Comparison of ENCODE assay signal across 1 cellular context in the genomic region with DNA sequence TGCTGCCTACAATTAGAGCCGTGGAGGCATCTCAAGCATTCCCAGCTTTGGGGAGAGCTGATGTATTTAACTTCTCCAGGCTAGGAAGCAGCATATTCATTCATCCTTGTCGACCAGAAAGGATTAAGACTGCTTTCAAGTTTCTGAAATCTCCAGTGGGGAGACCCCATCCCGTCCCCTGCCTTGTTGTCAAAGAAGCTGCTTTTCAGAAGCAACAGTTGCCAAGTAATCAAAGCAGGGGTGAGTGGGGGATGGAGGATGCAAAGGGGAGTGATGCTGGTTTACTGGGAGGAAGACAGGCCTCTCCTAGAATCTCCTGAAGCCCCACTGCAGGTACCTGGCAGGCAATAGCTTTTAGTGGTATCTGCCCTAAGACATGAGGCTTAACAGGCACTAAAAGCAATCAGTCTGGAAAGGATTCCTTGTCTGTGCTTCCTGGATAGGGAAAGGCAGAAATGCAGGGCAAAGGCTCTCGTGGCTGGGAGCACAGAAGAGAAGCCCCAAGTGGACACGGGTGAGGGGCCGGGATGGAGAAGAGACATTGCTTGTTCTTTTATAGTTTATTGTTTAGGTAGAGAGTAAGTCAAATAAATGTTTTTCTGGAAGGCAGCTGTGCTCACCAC.
TF ChIP-seq lines count a peak whose summit lies in the region.

No MANE protein-coding gene starts in this region.

TF ChIP-seq in K562, 482 proteins besides CTCF, POLR2A, EP300 and RAD21 (continued from another document):
- TF ChIP-seq, protein P1, sequence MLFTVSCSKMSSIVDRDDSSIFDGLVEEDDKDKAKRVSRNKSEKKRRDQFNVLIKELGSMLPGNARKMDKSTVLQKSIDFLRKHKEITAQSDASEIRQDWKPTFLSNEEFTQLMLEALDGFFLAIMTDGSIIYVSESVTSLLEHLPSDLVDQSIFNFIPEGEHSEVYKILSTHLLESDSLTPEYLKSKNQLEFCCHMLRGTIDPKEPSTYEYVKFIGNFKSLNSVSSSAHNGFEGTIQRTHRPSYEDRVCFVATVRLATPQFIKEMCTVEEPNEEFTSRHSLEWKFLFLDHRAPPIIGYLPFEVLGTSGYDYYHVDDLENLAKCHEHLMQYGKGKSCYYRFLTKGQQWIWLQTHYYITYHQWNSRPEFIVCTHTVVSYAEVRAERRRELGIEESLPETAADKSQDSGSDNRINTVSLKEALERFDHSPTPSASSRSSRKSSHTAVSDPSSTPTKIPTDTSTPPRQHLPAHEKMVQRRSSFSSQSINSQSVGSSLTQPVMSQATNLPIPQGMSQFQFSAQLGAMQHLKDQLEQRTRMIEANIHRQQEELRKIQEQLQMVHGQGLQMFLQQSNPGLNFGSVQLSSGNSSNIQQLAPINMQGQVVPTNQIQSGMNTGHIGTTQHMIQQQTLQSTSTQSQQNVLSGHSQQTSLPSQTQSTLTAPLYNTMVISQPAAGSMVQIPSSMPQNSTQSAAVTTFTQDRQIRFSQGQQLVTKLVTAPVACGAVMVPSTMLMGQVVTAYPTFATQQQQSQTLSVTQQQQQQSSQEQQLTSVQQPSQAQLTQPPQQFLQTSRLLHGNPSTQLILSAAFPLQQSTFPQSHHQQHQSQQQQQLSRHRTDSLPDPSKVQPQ (CRISPR knock-in tag; IDR thresholded peaks at IDR 0.05; ENCODE audit: borderline replicate concordance) = no peak
- TF ChIP-seq ZNF384 (IDR thresholded peaks at IDR 0.05; ENCODE audit: low read depth, low read length) (no peak), ZNF175 (CRISPR knock-in tag; IDR thresholded peaks at IDR 0.05; ENCODE audit: low read depth) (no peak), PML (IDR thresholded peaks at IDR 0.05; ENCODE audit: low read length) (no peak), NR2F6 (CRISPR knock-in tag; IDR thresholded peaks at IDR 0.05) (no peak), MAFG (tag; conservative IDR thresholded peaks at IDR 0.05) (no peak), MBD2 (IDR thresholded peaks at IDR 0.05; ENCODE audit: borderline replicate concordance, low read depth) (no peak), EHMT2 (IDR thresholded peaks at IDR 0.05) (no peak), POLR2H (tag; IDR thresholded peaks at IDR 0.05; ENCODE audit: low read depth) (no peak), KLF13 (tag; IDR thresholded peaks at IDR 0.05; ENCODE audit: borderline replicate concordance, low read depth) (no peak), ZNF551 (CRISPR knock-in tag; IDR thresholded peaks at IDR 0.05) (no peak)
- TF ChIP-seq, protein P2, sequence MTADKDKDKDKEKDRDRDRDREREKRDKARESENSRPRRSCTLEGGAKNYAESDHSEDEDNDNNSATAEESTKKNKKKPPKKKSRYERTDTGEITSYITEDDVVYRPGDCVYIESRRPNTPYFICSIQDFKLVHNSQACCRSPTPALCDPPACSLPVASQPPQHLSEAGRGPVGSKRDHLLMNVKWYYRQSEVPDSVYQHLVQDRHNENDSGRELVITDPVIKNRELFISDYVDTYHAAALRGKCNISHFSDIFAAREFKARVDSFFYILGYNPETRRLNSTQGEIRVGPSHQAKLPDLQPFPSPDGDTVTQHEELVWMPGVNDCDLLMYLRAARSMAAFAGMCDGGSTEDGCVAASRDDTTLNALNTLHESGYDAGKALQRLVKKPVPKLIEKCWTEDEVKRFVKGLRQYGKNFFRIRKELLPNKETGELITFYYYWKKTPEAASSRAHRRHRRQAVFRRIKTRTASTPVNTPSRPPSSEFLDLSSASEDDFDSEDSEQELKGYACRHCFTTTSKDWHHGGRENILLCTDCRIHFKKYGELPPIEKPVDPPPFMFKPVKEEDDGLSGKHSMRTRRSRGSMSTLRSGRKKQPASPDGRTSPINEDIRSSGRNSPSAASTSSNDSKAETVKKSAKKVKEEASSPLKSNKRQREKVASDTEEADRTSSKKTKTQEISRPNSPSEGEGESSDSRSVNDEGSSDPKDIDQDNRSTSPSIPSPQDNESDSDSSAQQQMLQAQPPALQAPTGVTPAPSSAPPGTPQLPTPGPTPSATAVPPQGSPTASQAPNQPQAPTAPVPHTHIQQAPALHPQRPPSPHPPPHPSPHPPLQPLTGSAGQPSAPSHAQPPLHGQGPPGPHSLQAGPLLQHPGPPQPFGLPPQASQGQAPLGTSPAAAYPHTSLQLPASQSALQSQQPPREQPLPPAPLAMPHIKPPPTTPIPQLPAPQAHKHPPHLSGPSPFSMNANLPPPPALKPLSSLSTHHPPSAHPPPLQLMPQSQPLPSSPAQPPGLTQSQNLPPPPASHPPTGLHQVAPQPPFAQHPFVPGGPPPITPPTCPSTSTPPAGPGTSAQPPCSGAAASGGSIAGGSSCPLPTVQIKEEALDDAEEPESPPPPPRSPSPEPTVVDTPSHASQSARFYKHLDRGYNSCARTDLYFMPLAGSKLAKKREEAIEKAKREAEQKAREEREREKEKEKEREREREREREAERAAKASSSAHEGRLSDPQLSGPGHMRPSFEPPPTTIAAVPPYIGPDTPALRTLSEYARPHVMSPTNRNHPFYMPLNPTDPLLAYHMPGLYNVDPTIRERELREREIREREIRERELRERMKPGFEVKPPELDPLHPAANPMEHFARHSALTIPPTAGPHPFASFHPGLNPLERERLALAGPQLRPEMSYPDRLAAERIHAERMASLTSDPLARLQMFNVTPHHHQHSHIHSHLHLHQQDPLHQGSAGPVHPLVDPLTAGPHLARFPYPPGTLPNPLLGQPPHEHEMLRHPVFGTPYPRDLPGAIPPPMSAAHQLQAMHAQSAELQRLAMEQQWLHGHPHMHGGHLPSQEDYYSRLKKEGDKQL (CRISPR knock-in tag; IDR thresholded peaks at IDR 0.05; ENCODE audit: borderline replicate concordance) = no peak
- TF ChIP-seq, protein P3, sequence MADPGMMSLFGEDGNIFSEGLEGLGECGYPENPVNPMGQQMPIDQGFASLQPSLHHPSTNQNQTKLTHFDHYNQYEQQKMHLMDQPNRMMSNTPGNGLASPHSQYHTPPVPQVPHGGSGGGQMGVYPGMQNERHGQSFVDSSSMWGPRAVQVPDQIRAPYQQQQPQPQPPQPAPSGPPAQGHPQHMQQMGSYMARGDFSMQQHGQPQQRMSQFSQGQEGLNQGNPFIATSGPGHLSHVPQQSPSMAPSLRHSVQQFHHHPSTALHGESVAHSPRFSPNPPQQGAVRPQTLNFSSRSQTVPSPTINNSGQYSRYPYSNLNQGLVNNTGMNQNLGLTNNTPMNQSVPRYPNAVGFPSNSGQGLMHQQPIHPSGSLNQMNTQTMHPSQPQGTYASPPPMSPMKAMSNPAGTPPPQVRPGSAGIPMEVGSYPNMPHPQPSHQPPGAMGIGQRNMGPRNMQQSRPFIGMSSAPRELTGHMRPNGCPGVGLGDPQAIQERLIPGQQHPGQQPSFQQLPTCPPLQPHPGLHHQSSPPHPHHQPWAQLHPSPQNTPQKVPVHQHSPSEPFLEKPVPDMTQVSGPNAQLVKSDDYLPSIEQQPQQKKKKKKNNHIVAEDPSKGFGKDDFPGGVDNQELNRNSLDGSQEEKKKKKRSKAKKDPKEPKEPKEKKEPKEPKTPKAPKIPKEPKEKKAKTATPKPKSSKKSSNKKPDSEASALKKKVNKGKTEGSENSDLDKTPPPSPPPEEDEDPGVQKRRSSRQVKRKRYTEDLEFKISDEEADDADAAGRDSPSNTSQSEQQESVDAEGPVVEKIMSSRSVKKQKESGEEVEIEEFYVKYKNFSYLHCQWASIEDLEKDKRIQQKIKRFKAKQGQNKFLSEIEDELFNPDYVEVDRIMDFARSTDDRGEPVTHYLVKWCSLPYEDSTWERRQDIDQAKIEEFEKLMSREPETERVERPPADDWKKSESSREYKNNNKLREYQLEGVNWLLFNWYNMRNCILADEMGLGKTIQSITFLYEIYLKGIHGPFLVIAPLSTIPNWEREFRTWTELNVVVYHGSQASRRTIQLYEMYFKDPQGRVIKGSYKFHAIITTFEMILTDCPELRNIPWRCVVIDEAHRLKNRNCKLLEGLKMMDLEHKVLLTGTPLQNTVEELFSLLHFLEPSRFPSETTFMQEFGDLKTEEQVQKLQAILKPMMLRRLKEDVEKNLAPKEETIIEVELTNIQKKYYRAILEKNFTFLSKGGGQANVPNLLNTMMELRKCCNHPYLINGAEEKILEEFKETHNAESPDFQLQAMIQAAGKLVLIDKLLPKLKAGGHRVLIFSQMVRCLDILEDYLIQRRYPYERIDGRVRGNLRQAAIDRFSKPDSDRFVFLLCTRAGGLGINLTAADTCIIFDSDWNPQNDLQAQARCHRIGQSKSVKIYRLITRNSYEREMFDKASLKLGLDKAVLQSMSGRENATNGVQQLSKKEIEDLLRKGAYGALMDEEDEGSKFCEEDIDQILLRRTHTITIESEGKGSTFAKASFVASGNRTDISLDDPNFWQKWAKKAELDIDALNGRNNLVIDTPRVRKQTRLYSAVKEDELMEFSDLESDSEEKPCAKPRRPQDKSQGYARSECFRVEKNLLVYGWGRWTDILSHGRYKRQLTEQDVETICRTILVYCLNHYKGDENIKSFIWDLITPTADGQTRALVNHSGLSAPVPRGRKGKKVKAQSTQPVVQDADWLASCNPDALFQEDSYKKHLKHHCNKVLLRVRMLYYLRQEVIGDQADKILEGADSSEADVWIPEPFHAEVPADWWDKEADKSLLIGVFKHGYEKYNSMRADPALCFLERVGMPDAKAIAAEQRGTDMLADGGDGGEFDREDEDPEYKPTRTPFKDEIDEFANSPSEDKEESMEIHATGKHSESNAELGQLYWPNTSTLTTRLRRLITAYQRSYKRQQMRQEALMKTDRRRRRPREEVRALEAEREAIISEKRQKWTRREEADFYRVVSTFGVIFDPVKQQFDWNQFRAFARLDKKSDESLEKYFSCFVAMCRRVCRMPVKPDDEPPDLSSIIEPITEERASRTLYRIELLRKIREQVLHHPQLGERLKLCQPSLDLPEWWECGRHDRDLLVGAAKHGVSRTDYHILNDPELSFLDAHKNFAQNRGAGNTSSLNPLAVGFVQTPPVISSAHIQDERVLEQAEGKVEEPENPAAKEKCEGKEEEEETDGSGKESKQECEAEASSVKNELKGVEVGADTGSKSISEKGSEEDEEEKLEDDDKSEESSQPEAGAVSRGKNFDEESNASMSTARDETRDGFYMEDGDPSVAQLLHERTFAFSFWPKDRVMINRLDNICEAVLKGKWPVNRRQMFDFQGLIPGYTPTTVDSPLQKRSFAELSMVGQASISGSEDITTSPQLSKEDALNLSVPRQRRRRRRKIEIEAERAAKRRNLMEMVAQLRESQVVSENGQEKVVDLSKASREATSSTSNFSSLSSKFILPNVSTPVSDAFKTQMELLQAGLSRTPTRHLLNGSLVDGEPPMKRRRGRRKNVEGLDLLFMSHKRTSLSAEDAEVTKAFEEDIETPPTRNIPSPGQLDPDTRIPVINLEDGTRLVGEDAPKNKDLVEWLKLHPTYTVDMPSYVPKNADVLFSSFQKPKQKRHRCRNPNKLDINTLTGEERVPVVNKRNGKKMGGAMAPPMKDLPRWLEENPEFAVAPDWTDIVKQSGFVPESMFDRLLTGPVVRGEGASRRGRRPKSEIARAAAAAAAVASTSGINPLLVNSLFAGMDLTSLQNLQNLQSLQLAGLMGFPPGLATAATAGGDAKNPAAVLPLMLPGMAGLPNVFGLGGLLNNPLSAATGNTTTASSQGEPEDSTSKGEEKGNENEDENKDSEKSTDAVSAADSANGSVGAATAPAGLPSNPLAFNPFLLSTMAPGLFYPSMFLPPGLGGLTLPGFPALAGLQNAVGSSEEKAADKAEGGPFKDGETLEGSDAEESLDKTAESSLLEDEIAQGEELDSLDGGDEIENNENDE (IDR thresholded peaks at IDR 0.05; ENCODE audit: low read depth, low read length) = no peak
- TF ChIP-seq, protein P4, sequence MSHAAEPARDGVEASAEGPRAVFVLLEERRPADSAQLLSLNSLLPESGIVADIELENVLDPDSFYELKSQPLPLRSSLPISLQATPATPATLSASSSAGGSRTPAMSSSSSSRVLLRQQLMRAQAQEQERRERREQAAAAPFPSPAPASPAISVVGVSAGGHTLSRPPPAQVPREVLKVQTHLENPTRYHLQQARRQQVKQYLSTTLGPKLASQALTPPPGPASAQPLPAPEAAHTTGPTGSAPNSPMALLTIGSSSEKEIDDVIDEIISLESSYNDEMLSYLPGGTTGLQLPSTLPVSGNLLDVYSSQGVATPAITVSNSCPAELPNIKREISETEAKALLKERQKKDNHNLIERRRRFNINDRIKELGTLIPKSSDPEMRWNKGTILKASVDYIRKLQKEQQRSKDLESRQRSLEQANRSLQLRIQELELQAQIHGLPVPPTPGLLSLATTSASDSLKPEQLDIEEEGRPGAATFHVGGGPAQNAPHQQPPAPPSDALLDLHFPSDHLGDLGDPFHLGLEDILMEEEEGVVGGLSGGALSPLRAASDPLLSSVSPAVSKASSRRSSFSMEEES (CRISPR knock-in tag; IDR thresholded peaks at IDR 0.05) = no peak
